In genomic region chr1:64934115-64934880, GRCh38 we compare ENCODE assay signal across 7 cellular contexts. TPM values are rescaled to one million over a fixed set of nuclear protein-coding genes. Genes with fewer than 3 reads are reported as not detected.
A peak's percentile ranks its signal among the peaks of the same experiment; 100 is the strongest.
DNase-seq lines count a peak whose midpoint lies in the region; ATAC-seq and TF ChIP-seq lines count a peak whose summit lies in the region.

No MANE protein-coding gene starts in this region.

- TF ChIP-seq CTCF in ascending aorta (IDR thresholded peaks at IDR 0.05) (no peak), tibial nerve (IDR thresholded peaks at IDR 0.05) (no peak)

- H3K27ac Mint-ChIP-seq in IgD-negative memory B cell: peak overlapping the region; percentile 21 to 52 (median 42)

- WGBS in tibial nerve, 2 donors: 60 to 69% methylated on average over 9 of the region's 9 CpGs

- DNase-seq in ascending aorta (ENCODE audit: low spot score in 2 of 2) (peak in 1 of 2 donors; percentile 73), kidney tubule cell (ENCODE audit: low spot score) (peak; percentile 67), tibial nerve (ENCODE audit: low spot score in 2 of 2) (peak in 1 of 2 donors; percentile 48), SK-N-DZ (ENCODE audit: low spot score) (no peak), NCI-H2029 (lab: John Stamatoyannopoulos, UW) (no peak)

- H3K36me3 ChIP-seq in ascending aorta: no peaks in the 10 kb centered on the region
- H3K36me3 ChIP-seq in tibial nerve: no peaks in the 10 kb centered on the region

- no peaks in the 10 kb centered on the region for H3K27me3 Mint-ChIP-seq in IgD-negative memory B cell

- peaks cover 0 to 33% of the 10 kb centered on the region in 2 donors for H3K4me1 ChIP-seq in ascending aorta
- H3K4me1 ChIP-seq in tibial nerve: peaks cover 0 to 47% (median 31%) of the 10 kb centered on the region in 4 donors

- TF ChIP-seq POLR2A in tibial nerve (IDR thresholded peaks at IDR 0.05): no peak

- peaks cover 66 to 68% (median 68%) of the 10 kb centered on the region in 3 donors for H3K4me1 Mint-ChIP-seq in IgD-negative memory B cell

- H3K36me3 Mint-ChIP-seq in IgD-negative memory B cell: peaks cover 8% of the 10 kb centered on the region

- H3K27ac ChIP-seq in ascending aorta (peak overlapping the region; percentile 78 to 79), tibial nerve (peak overlapping the region in 3 of 4 donors; percentile 32 to 74 (median 67))

- H3K4me3 ChIP-seq in ascending aorta (peak overlapping the region in 1 of 2 donors; percentile 13), tibial nerve (no peak overlapping the region)

- TF ChIP-seq EP300 in tibial nerve (IDR thresholded peaks at IDR 0.05): peak; percentile 14 to 73

- H3K9me3 ChIP-seq in ascending aorta (no peaks in the 10 kb centered on the region), tibial nerve (no peaks in the 10 kb centered on the region)

- intact Hi-C loops in ascending aorta (cut with DNase I): loop anchor here (2.0 kb wide), 1 partner anchor 69 kb away; no protein-coding TSS in a partner anchor

- H3K27me3 ChIP-seq in ascending aorta: no peaks in the 10 kb centered on the region
- no peaks in the 10 kb centered on the region for H3K27me3 ChIP-seq in tibial nerve

- H3K4me3 Mint-ChIP-seq in IgD-negative memory B cell: peak overlapping the region in 2 of 4 donors; percentile 79 to 83

- no peak for ATAC-seq in HG03097 (IDR thresholded peaks at IDR 0.05; ENCODE audit: low FRiP score, unreplicated experiment)

- no peaks in the 10 kb centered on the region for H3K9me3 Mint-ChIP-seq in IgD-negative memory B cell

RNA-seq across cellular contexts. Expression of gene JAK1, which starts 32.1 kb away (rescaled TPM):
- 216 TPM for polyA plus RNA-seq in IgD-negative memory B cell
- 53.5 TPM for total RNA-seq in ascending aorta
- total RNA-seq in tibial nerve: 100 to 1,000 TPM; 114 to 222 (median 138) TPM
- polyA plus RNA-seq in SK-N-DZ (2014; cell fraction: cytosol; rRNA removed): 12.5 and 14.3 TPM in 2 replicates
- polyA plus RNA-seq in SK-N-DZ (2014; cell fraction: nucleus; rRNA removed): 8.6 and 11.8 TPM in 2 replicates
